ENCODE assay signal across 15 cellular contexts in the genomic region with DNA sequence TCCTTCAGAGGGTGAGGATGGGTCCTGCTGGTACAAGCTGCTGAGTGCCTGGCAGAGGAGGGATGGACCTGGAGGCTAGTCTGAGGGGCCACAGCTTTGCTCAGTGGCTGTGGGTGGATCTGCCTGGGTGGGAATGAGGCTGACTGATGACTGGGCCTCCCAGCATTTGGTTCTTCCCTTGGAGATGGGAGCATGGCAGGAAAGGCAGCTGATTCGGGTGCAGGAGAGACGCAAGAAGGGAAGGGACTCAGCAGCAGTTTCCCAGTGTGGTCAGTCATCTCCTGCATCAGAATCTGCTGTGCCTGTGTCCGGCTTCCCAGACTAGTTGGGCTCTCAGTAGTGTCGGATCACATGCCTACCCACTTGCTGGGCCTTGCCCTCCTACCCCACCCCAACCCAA. TPM values are rescaled to one million over a fixed set of nuclear protein-coding genes. Genes with fewer than 3 reads are reported as not detected.
DNase-seq lines count a peak whose midpoint lies in the region; ATAC-seq and TF ChIP-seq lines count a peak whose summit lies in the region.
"Had no signal": no experiment of that assay in that cellular context is flagged by ENCODE, and none has a peak within 500 bp of the region (broad histone marks: within the 10 kb centered on the region; RNA-seq: fewer than 3 reads in every experiment).

No MANE protein-coding gene starts in this region.

- intact Hi-C loops in OCI-LY7 (cut with micrococcal nuclease; ENCODE audit: unreplicated experiment) = no loop called here
- intact Hi-C loops in posterior cingulate gyrus (cut with DNase I) = no loop called here
- intact Hi-C loops in aorta (cut with DNase I) = loop anchor here in 1 of 2 donors (10.0 kb wide), 1 partner anchor 106 kb away; the partner anchor contains the start of gene GPR155

- no peaks in the 10 kb centered on the region for H3K9me3 ChIP-seq in OCI-LY7 (ENCODE audit: low read length)
- H3K9me3 ChIP-seq in aorta (ENCODE audit: control insufficient read depth, low read length) = no peaks in the 10 kb centered on the region
- H3K9me3 ChIP-seq: uterus had no signal

- CTCF ChIA-PET in activated CD4-positive, alpha-beta T cell treated with anti-CD3 and anti-CD28 coated beads, Interleukin-2, amount 10 ng/mL, durations not matched to agents 7 days and 5 days (lab: Charles Lee) = no interaction called here
- CTCF ChIA-PET in OCI-LY7 (lab: Charles Lee; ENCODE audit: unreplicated experiment) = no interaction called here

- H2AFZ ChIP-seq in OCI-LY7 (ENCODE audit: low read length) = no peak overlapping the region

- H3K9me3 Mint-ChIP-seq in activated CD4-positive, alpha-beta T cell treated with anti-CD3 and anti-CD28 coated beads, Interleukin-2, amount 10 ng/mL, durations not matched to agents 7 days and 5 days = peaks cover 3% of the 10 kb centered on the region
- no peaks in the 10 kb centered on the region for H3K9me3 Mint-ChIP-seq in central memory CD8-positive, alpha-beta T cell
- H3K9me3 Mint-ChIP-seq in stimulated activated effector memory CD8-positive, alpha-beta T cell treated with anti-CD3 and anti-CD28 coated beads, Interleukin-12 subunit alpha, Interleukin-12 subunit beta, amount 100 ng/mL, for 72 hours = no peaks in the 10 kb centered on the region
- H3K9me3 Mint-ChIP-seq: nephron progenitor cell had no signal

- H3K4me3 ChIP-seq in OCI-LY7 (ENCODE audit: low read depth, low read length, poor library complexity, severe bottlenecking) (no peak overlapping the region), aorta (ENCODE audit: low read length in 2 of 2) (no peak overlapping the region)
- H3K4me3 ChIP-seq: uterus had no signal

- BruUV-seq in OCI-LY7 (replicated peaks; lab: Mats Ljungman, UMichigan) = no TSS peak

- peaks cover 51% of the 10 kb centered on the region for H3K36me3 ChIP-seq in OCI-LY7 (ENCODE audit: insufficient read depth, low read length)
- no peaks in the 10 kb centered on the region for H3K36me3 ChIP-seq in aorta (ENCODE audit: control insufficient read depth in 1 of 2, insufficient read depth in 2 of 2, low read length in 1 of 2)
- H3K36me3 ChIP-seq: uterus had no signal

- H3K27me3 ChIP-seq in aorta (ENCODE audit: control insufficient read depth in 1 of 2, insufficient read depth in 2 of 2, low read length in 1 of 2) = no peaks in the 10 kb centered on the region
- H3K27me3 ChIP-seq: uterus had no signal

- peaks cover 71% of the 10 kb centered on the region for H3K4me1 Mint-ChIP-seq in activated CD4-positive, alpha-beta T cell treated with anti-CD3 and anti-CD28 coated beads, Interleukin-2, amount 10 ng/mL, durations not matched to agents 7 days and 5 days
- peaks cover 81% of the 10 kb centered on the region for H3K4me1 Mint-ChIP-seq in central memory CD8-positive, alpha-beta T cell
- H3K4me1 Mint-ChIP-seq in stimulated activated effector memory CD8-positive, alpha-beta T cell treated with anti-CD3 and anti-CD28 coated beads, Interleukin-12 subunit alpha, Interleukin-12 subunit beta, amount 100 ng/mL, for 72 hours = peaks cover 83% of the 10 kb centered on the region

- H3K36me3 Mint-ChIP-seq in activated CD4-positive, alpha-beta T cell treated with anti-CD3 and anti-CD28 coated beads, Interleukin-2, amount 10 ng/mL, durations not matched to agents 7 days and 5 days (ENCODE audit: low read depth) = peaks cover 71% of the 10 kb centered on the region
- peaks cover 55% of the 10 kb centered on the region for H3K36me3 Mint-ChIP-seq in central memory CD8-positive, alpha-beta T cell (ENCODE audit: insufficient read depth)
- peaks cover 98% of the 10 kb centered on the region for H3K36me3 Mint-ChIP-seq in stimulated activated effector memory CD8-positive, alpha-beta T cell treated with anti-CD3 and anti-CD28 coated beads, Interleukin-12 subunit alpha, Interleukin-12 subunit beta, amount 100 ng/mL, for 72 hours

- peak overlapping the region; percentile 83 for H3K27ac Mint-ChIP-seq in activated CD4-positive, alpha-beta T cell treated with anti-CD3 and anti-CD28 coated beads, Interleukin-2, amount 10 ng/mL, durations not matched to agents 7 days and 5 days
- peak overlapping the region; percentile 94 for H3K27ac Mint-ChIP-seq in central memory CD8-positive, alpha-beta T cell (ENCODE audit: low read depth)
- peak overlapping the region; percentile 99 for H3K27ac Mint-ChIP-seq in stimulated activated effector memory CD8-positive, alpha-beta T cell treated with anti-CD3 and anti-CD28 coated beads, Interleukin-12 subunit alpha, Interleukin-12 subunit beta, amount 100 ng/mL, for 72 hours
- H3K27ac Mint-ChIP-seq: nephron progenitor cell had no signal

- POLR2A ChIA-PET in activated CD4-positive, alpha-beta T cell treated with anti-CD3 and anti-CD28 coated beads, Interleukin-2, amount 10 ng/mL, durations not matched to agents 7 days and 5 days (lab: Charles Lee) = interaction anchor here (0.6 kb wide), 1 partner anchor 17 kb away, joined by 7 read pairs; no protein-coding TSS in a partner anchor
- POLR2A ChIA-PET in OCI-LY7 (lab: Charles Lee) = no interaction called here

- no peaks in the 10 kb centered on the region for H3K9me2 ChIP-seq in OCI-LY7 (ENCODE audit: insufficient read depth, low read length)

- peak overlapping the region; percentile 35 for H3K4me3 Mint-ChIP-seq in activated CD4-positive, alpha-beta T cell treated with anti-CD3 and anti-CD28 coated beads, Interleukin-2, amount 10 ng/mL, durations not matched to agents 7 days and 5 days
- peak overlapping the region; percentile 78 for H3K4me3 Mint-ChIP-seq in central memory CD8-positive, alpha-beta T cell
- peak overlapping the region; percentile 74 for H3K4me3 Mint-ChIP-seq in stimulated activated effector memory CD8-positive, alpha-beta T cell treated with anti-CD3 and anti-CD28 coated beads, Interleukin-12 subunit alpha, Interleukin-12 subunit beta, amount 100 ng/mL, for 72 hours
- H3K4me3 Mint-ChIP-seq: nephron progenitor cell had no signal

- no peak overlapping the region for H3K27ac ChIP-seq in OCI-LY7 (ENCODE audit: low read depth, low read length, poor library complexity, severe bottlenecking)
- H3K27ac ChIP-seq in aorta (ENCODE audit: low read depth in 1 of 2, low read length in 2 of 2) = no peak overlapping the region
- H3K27ac ChIP-seq: uterus had no signal

- peak overlapping the region; percentile 39; the same call in 1 of the 2 replicates for H3K4me2 ChIP-seq in OCI-LY7 (ENCODE audit: low read length)

- TF ChIP-seq CTCF in OCI-LY7 (conservative IDR thresholded peaks at IDR 0.05; ENCODE audit: low read length) = no peak

- no peaks in the 10 kb centered on the region for H4K20me1 ChIP-seq in OCI-LY7 (ENCODE audit: insufficient read depth, low read length)

- H3K4me1 ChIP-seq in OCI-LY7 (ENCODE audit: insufficient read depth, low read length, poor library complexity, severe bottlenecking) = peaks cover 55% of the 10 kb centered on the region
- H3K4me1 ChIP-seq in aorta (ENCODE audit: control insufficient read depth in 1 of 2, insufficient read depth in 2 of 2, low read length in 2 of 2) = peaks cover 7 to 18% of the 10 kb centered on the region in 2 donors

- peak; percentile 3 for DNase-seq in activated CD4-positive, alpha-beta T cell treated with anti-CD3 and anti-CD28 coated beads, Interleukin-2, amount 10 ng/mL, durations not matched to agents 7 days and 5 days
- DNase-seq in activated CD4-positive, alpha-beta T cell treated with anti-CD3 and anti-CD28 coated beads for 1 hour = no peak
- DNase-seq in OCI-LY7 (ENCODE audit: low spot score) (no peak), posterior cingulate gyrus (no peak), aorta (no peak)
- no peak for DNase-seq in central memory CD8-positive, alpha-beta T cell (ENCODE audit: low spot score in 2 of 2)
- peak in 1 of 2 donors; percentile 50 for DNase-seq in stimulated activated effector memory CD8-positive, alpha-beta T cell treated with anti-CD3 and anti-CD28 coated beads, Interleukin-12 subunit alpha, Interleukin-12 subunit beta, amount 100 ng/mL, for 72 hours (ENCODE audit: low spot score in 2 of 2)
- DNase-seq: amygdala; Calu3; NCI-H2029; nephron progenitor cell; stimulated activated CD4-positive, alpha-beta T cell treated with anti-CD3 and anti-CD28 coated beads, Interleukin-2, amount 100 ng/mL, for 24 hours; stimulated activated CD8-positive, alpha-beta memory T cell treated with anti-CD3 and anti-CD28 coated beads, Interleukin-4, amount 100 ng/mL, for 48 hours; uterus had no signal

- ATAC-seq in central memory CD8-positive, alpha-beta T cell (replicated peaks; ENCODE audit: extremely low read depth, poor library complexity, severe bottlenecking) = no peak
- ATAC-seq in stimulated activated effector memory CD8-positive, alpha-beta T cell treated with anti-CD3 and anti-CD28 coated beads, Interleukin-12 subunit alpha, Interleukin-12 subunit beta, amount 100 ng/mL, for 72 hours = no peak
- no peak for ATAC-seq in HG03521 (IDR thresholded peaks at IDR 0.05; ENCODE audit: unreplicated experiment)
- ATAC-seq in aorta (ENCODE audit: low FRiP score) = no peak

- H3K27me3 Mint-ChIP-seq in activated CD4-positive, alpha-beta T cell treated with anti-CD3 and anti-CD28 coated beads, Interleukin-2, amount 10 ng/mL, durations not matched to agents 7 days and 5 days = peaks cover 2% of the 10 kb centered on the region
- no peaks in the 10 kb centered on the region for H3K27me3 Mint-ChIP-seq in central memory CD8-positive, alpha-beta T cell

- 58 to 69% methylated on average over 4 of the region's 4 CpGs for WGBS in aorta, 2 donors

- H3K79me2 ChIP-seq in OCI-LY7 (ENCODE audit: insufficient read depth, low read depth, low read length) = peaks cover 89% of the 10 kb centered on the region

RNA-seq across cellular contexts. Expression of gene WIPF1, which starts 7.3 kb away (rescaled TPM):
- 100 to 1,000 TPM; 378 to 423 TPM for total RNA-seq in activated CD4-positive, alpha-beta T cell treated with anti-CD3 and anti-CD28 coated beads, Interleukin-2, amount 10 ng/mL, durations not matched to agents 7 days and 5 days
- 22.7 and 27.1 TPM in 2 replicates for total RNA-seq in OCI-LY7 (2014; rRNA removed; shearing (Covaris generic))
- total RNA-seq in OCI-LY7 (2022) (183 and 192 TPM in 2 replicates), aorta (100 to 1,000 TPM; 107 to 118 TPM)
- polyA plus RNA-seq in aorta = 10 to 100 TPM; 40.9 to 51.7 TPM
